Comparison of ENCODE assay signal across 14 cellular contexts in the genomic region with DNA sequence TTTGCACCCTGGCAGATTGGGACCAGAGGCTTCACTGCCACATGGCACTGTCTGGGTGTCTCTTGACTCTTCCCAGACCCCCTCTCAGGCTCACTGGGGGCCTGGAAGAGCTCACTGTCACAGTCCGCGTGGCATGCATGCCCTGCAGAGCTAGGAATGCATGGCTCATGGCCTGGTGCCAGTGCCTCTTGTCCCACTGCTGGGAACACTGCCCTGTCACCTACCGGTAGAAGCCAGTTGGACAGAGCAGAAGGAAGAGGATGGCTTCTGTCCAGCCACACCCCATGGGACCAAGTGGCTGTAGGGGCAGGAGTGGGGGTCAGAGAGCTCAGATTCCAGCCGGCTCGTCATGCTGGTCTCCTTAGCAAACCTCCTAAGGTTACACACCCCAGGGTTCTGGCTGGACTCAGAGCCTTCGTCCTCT. TPM values are rescaled to one million over a fixed set of nuclear protein-coding genes. Genes with fewer than 3 reads are reported as not detected.
DNase-seq lines count a peak whose midpoint lies in the region; ATAC-seq and TF ChIP-seq lines count a peak whose summit lies in the region.
"Had no signal": no experiment of that assay in that cellular context is flagged by ENCODE, and none has a peak within 500 bp of the region (broad histone marks: within the 10 kb centered on the region; RNA-seq: fewer than 3 reads in every experiment).

No MANE protein-coding gene starts in this region.

- H3K4me3 ChIP-seq in LNCaP clone FGC (ENCODE audit: low read depth, low read length) (no peak overlapping the region), right lobe of liver (no peak overlapping the region), thyroid gland (replicated peaks in 1 of 3) (no peak overlapping the region), WERI-Rb-1 (ENCODE audit: low read depth, low read length) (no peak overlapping the region)
- H3K4me3 ChIP-seq: thoracic aorta had no signal

- H3K36me3 ChIP-seq in right lobe of liver = no peaks in the 10 kb centered on the region
- H3K36me3 ChIP-seq in thyroid gland = no peaks in the 10 kb centered on the region
- no peaks in the 10 kb centered on the region for H3K36me3 ChIP-seq in WERI-Rb-1
- H3K36me3 ChIP-seq: thoracic aorta had no signal

- H3K27ac ChIP-seq in right lobe of liver (no peak overlapping the region), thyroid gland (peak overlapping the region; percentile 51 to 69 (median 58)), WERI-Rb-1 (no peak overlapping the region)
- H3K27ac ChIP-seq: HL-60, thoracic aorta had no signal

- 55% methylated on average over 2 of the region's 6 CpGs for WGBS in right lobe of liver (ENCODE audit: insufficient coverage, low coverage, low lambda C conversion rate, missing lambda C conversion rate)
- WGBS in thyroid gland, 2 donors = 14 to 18% methylated on average over 4 of the region's 6 CpGs

- H3K27me3 ChIP-seq in right lobe of liver (no peaks in the 10 kb centered on the region), thyroid gland (no peaks in the 10 kb centered on the region), WERI-Rb-1 (ENCODE audit: insufficient read depth, low read depth, severe bottlenecking) (no peaks in the 10 kb centered on the region)

- TF ChIP-seq CTCF in LNCaP clone FGC (IDR thresholded peaks at IDR 0.05; ENCODE audit: control insufficient read depth, extremely low read depth, insufficient read depth) (no peak), right lobe of liver (IDR thresholded peaks at IDR 0.05) (no peak), thyroid gland (IDR thresholded peaks at IDR 0.05) (peak in 4 of 6 experiments; percentile 26 to 53 (median 34)), WERI-Rb-1 (IDR thresholded peaks at IDR 0.05; ENCODE audit: low read depth, low read length) (no peak)

- peak; percentile 54 to 73 (median 62) for ATAC-seq in right lobe of liver
- no peak for ATAC-seq in HG03139 (IDR thresholded peaks at IDR 0.05; ENCODE audit: unreplicated experiment)
- ATAC-seq: esophagus mucosa had no signal

- H3K9me3 ChIP-seq in right lobe of liver (no peaks in the 10 kb centered on the region), thyroid gland (no peaks in the 10 kb centered on the region), WERI-Rb-1 (ENCODE audit: severe bottlenecking) (no peaks in the 10 kb centered on the region)
- H3K9me3 ChIP-seq: Caco-2, thoracic aorta had no signal

- H3K4me1 ChIP-seq in right lobe of liver (no peaks in the 10 kb centered on the region), thyroid gland (peaks cover 11 to 20% of the 10 kb centered on the region in 2 donors)

- TF ChIP-seq POLR2A in right lobe of liver (IDR thresholded peaks at IDR 0.05) (no peak), thyroid gland (IDR thresholded peaks at IDR 0.05) (no peak)

- intact Hi-C loops in right lobe of liver (cut with DNase I) = no loop called here
- intact Hi-C loops in thyroid gland (cut with DNase I) = no loop called here

- DNase-seq in LNCaP clone FGC (ENCODE audit: low read depth) = peak; percentile 8
- DNase-seq in cerebellar cortex (ENCODE audit: low spot score) = peak; percentile 68
- DNase-seq in right lobe of liver = peak in 2 of 3 donors; percentile 77 to 86
- DNase-seq in thyroid gland = peak; percentile 99
- DNase-seq in WERI-Rb-1 = no peak
- no peak for DNase-seq in NCI-H748 treated with DMSO at 0.1 percent for 48 hours (lab: John Stamatoyannopoulos, UW)
- DNase-seq: activated CD8-positive, alpha-beta memory T cell treated with anti-CD3 and anti-CD28 coated beads for 24 hours; Caco-2; MM.1S; NCI-H446 had no signal

RNA-seq across cellular contexts. Expression of gene MB, which starts 29.7 kb away (rescaled TPM):
- total RNA-seq in right lobe of liver (10 to 100 TPM in 1 of 6 experiments, 1 to 10 TPM in 3, under 1 TPM in 2; 0.61 to 10.2 (median 1.3) TPM), thyroid gland (1 to 10 TPM in 1 of 4 donors, under 1 TPM in 1, not detected in 2; 0.45 to 1.8 TPM)
- total RNA-seq: thoracic aorta had no signal

RNA-seq across cellular contexts. Expression of gene RASD2, which starts 46.8 kb away (rescaled TPM):
- total RNA-seq in right lobe of liver (under 1 TPM in 4 of 6 experiments, not detected in 2; 0.05 to 0.20 (median 0.07) TPM), thyroid gland (1 to 10 TPM in 2 of 4 donors, under 1 TPM in 2; 0.13 to 1.6 (median 0.97) TPM)

Comparison
In these comparisons a context has a peak if more than half of its experiments do, and no peak if none do; other contexts are left out.
1. DNase-seq: peak in LNCaP clone FGC (single experiment), cerebellar cortex (single experiment), right lobe of liver (2 of 3) and thyroid gland (2 of 2); none in WERI-Rb-1 (single experiment) and NCI-H748 treated with DMSO at 0.1 percent for 48 hours (single experiment).
2. CTCF ChIP-seq: peak in thyroid gland (4 of 6); none in LNCaP clone FGC (single experiment), right lobe of liver (0 of 4) and WERI-Rb-1 (single experiment).
3. H3K27ac ChIP-seq: peak in thyroid gland (3 of 3); none in right lobe of liver (0 of 3) and WERI-Rb-1 (single experiment).